Comparison of ENCODE assay signal across 21 cellular contexts in the genomic region with DNA sequence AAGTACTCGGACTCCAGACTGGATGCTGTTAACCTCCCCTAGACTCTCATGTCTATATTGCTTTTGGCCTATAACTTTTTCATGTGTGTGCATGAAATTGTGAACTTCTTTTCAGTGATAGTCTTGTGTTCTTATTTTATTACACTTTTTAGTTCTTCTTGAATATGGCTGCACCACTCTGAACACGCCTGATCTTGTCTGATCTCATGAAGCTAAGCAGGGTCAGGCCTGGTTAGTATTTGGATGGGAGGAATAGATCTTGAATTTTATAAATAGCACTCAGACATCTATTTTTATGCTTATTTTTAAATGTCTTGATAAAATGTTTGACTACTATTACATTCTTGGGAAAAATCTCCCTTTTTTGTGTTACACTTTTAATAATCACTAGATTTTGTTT. TPM values are rescaled to one million over a fixed set of nuclear protein-coding genes. Genes with fewer than 3 reads are reported as not detected.
DNase-seq lines count a peak whose midpoint lies in the region; ATAC-seq and TF ChIP-seq lines count a peak whose summit lies in the region.
"Had no signal": no experiment of that assay in that cellular context is flagged by ENCODE, and none has a peak within 500 bp of the region (broad histone marks: within the 10 kb centered on the region; RNA-seq: fewer than 3 reads in every experiment).

No MANE protein-coding gene starts in this region.

- 86% methylated on average over 2 of the region's 2 CpGs for WGBS in esophagus muscularis mucosa
- 91% methylated on average over 2 of the region's 2 CpGs for WGBS in smooth muscle cell (ENCODE audit: low lambda C conversion rate)

- no peak overlapping the region for H3K27ac ChIP-seq in CD8-positive, alpha-beta T cell (ENCODE audit: low read depth, low read length)
- H3K27ac ChIP-seq in esophagus muscularis mucosa (replicated peaks in 1 of 4), result peak overlapping the region; percentile 23 to 65 (median 36)
- H3K27ac ChIP-seq in smooth muscle cell (ENCODE audit: low read depth), result no peak overlapping the region
- H3K27ac ChIP-seq: epithelial cell of prostate had no signal

- H3K4me1 Mint-ChIP-seq in CD8-positive, alpha-beta T cell (ENCODE audit: low read depth), result peaks cover 15% of the 10 kb centered on the region

- no peaks in the 10 kb centered on the region for H3K27me3 Mint-ChIP-seq in CD8-positive, alpha-beta T cell (ENCODE audit: low read depth)

- peaks cover 4% of the 10 kb centered on the region for H3K9me3 ChIP-seq in CD8-positive, alpha-beta T cell (ENCODE audit: low read length)
- no peaks in the 10 kb centered on the region for H3K9me3 ChIP-seq in esophagus muscularis mucosa
- no peaks in the 10 kb centered on the region for H3K9me3 ChIP-seq in smooth muscle cell (replicated peaks; ENCODE audit: low read depth)

- no peak overlapping the region for H3K4me3 ChIP-seq in CD8-positive, alpha-beta T cell (ENCODE audit: low read depth, low read length)
- H3K4me3 ChIP-seq in esophagus muscularis mucosa (no peak overlapping the region), smooth muscle cell (no peak overlapping the region), H7 (ENCODE audit: insufficient read depth, low read depth, low read length) (no peak overlapping the region)
- H3K4me3 ChIP-seq: gastroesophageal sphincter, GM12878 had no signal

- CTCF ChIA-PET in CD8-positive, alpha-beta T cell (lab: Charles Lee), result interaction anchor here (1.2 to 1.3 kb wide), 3 partner anchors 10 to 160 kb away, joined by 3 to 7 read pairs (median 3); no protein-coding TSS in a partner anchor

- H3K4me3 Mint-ChIP-seq in CD8-positive, alpha-beta T cell, result no peak overlapping the region

- no peaks in the 10 kb centered on the region for H3K9me3 Mint-ChIP-seq in CD8-positive, alpha-beta T cell

- H3K4me2 ChIP-seq in smooth muscle cell, result no peak overlapping the region

- TF ChIP-seq POLR2A in esophagus muscularis mucosa (IDR thresholded peaks at IDR 0.05; ENCODE audit: low read depth), result no peak

- H2AFZ ChIP-seq in smooth muscle cell (ENCODE audit: low read depth), result peak overlapping the region; percentile 40

- intact Hi-C loops in CD8-positive, alpha-beta T cell (cut with DNase I, micrococcal nuclease), result loop anchor here in 1 of 2 experiments (10.0 kb wide), 1 partner anchor 288 kb away; a partner anchor contains a TSS
- intact Hi-C loops in esophagus muscularis mucosa (cut with DNase I), result no loop called here

- no peaks in the 10 kb centered on the region for H3F3A ChIP-seq in smooth muscle cell (ENCODE audit: low read depth)

- H4K20me1 ChIP-seq in smooth muscle cell (ENCODE audit: low read depth), result no peaks in the 10 kb centered on the region

- no peak overlapping the region for H3K9ac ChIP-seq in smooth muscle cell (ENCODE audit: low read depth)

- H3K27me3 ChIP-seq in CD8-positive, alpha-beta T cell (ENCODE audit: insufficient read depth, low read length), result no peaks in the 10 kb centered on the region
- H3K27me3 ChIP-seq in esophagus muscularis mucosa (no peaks in the 10 kb centered on the region), smooth muscle cell (ENCODE audit: low read depth) (no peaks in the 10 kb centered on the region), H7 (ENCODE audit: control insufficient read depth, insufficient read depth, low read length) (no peaks in the 10 kb centered on the region)
- H3K27me3 ChIP-seq: gastroesophageal sphincter had no signal

- peak; percentile 42 for ATAC-seq in CD8-positive, alpha-beta T cell
- no peak for ATAC-seq in HG03159 (IDR thresholded peaks at IDR 0.05; ENCODE audit: unreplicated experiment)
- ATAC-seq: GM12878 had no signal

- POLR2A ChIA-PET in CD8-positive, alpha-beta T cell (lab: Charles Lee), result no interaction called here

- peaks cover 17% of the 10 kb centered on the region for H3K36me3 Mint-ChIP-seq in CD8-positive, alpha-beta T cell

- no peaks in the 10 kb centered on the region for H3K79me2 ChIP-seq in smooth muscle cell (ENCODE audit: low read depth)

- H3K27ac Mint-ChIP-seq in CD8-positive, alpha-beta T cell, result peak overlapping the region; percentile 64

- no peaks in the 10 kb centered on the region for H3K36me3 ChIP-seq in CD8-positive, alpha-beta T cell (ENCODE audit: insufficient read depth, low read length)
- H3K36me3 ChIP-seq in esophagus muscularis mucosa (no peaks in the 10 kb centered on the region), smooth muscle cell (ENCODE audit: low read depth) (no peaks in the 10 kb centered on the region), H7 (replicated peaks; ENCODE audit: control insufficient read depth, insufficient read depth, low read length) (no peaks in the 10 kb centered on the region; the same call in 1 of the 2 replicates)
- H3K36me3 ChIP-seq: gastroesophageal sphincter had no signal

- no peak for TF ChIP-seq CTCF in CD8-positive, alpha-beta T cell (IDR thresholded peaks at IDR 0.05)
- TF ChIP-seq CTCF in esophagus muscularis mucosa (IDR thresholded peaks at IDR 0.05) (no peak), smooth muscle cell (IDR thresholded peaks at IDR 0.05; ENCODE audit: borderline replicate concordance, insufficient read depth, poor library complexity, severe bottlenecking) (no peak)

- TF ChIP-seq EP300 in esophagus muscularis mucosa (IDR thresholded peaks at IDR 0.05), result no peak

- DNase-seq in CD8-positive, alpha-beta T cell, result no peak
- peak; percentile 40 for DNase-seq in NAMALWA (ENCODE audit: low spot score)
- DNase-seq in esophagus muscularis mucosa (ENCODE audit: extremely low spot score), result peak; percentile 10
- no peak for DNase-seq in smooth muscle cell (lab: John Stamatoyannopoulos, UW; ENCODE audit: unreplicated experiment)
- DNase-seq in AG08395 (ENCODE audit: low spot score), result no peak
- no peak for DNase-seq in H7
- DNase-seq: activated CD4-positive, CD25-positive, alpha-beta regulatory T cell treated with anti-CD3 and anti-CD28 coated beads, Interleukin-2, amount 50 U/mL, for 72 hours; activated CD8-positive, alpha-beta memory T cell treated with anti-CD3 and anti-CD28 coated beads for 24 hours; activated naive CD4-positive, alpha-beta T cell treated with anti-CD3 and anti-CD28 coated beads, Interleukin-2, amount 50 U/mL, for 16 hours; central memory CD4-positive, alpha-beta T cell; COR-L47; DND-41; NCI-H1417; NCI-H2081 treated with DMSO at 0.1 percent for 48 hours; occipital lobe; stimulated activated CD8-positive, alpha-beta memory T cell treated with anti-CD3 and anti-CD28 coated beads, Interleukin-4, amount 100 ng/mL, for 48 hours; SW 1271 had no signal

- H3K4me1 ChIP-seq in CD8-positive, alpha-beta T cell (ENCODE audit: insufficient read depth, low read length), result no peaks in the 10 kb centered on the region
- H3K4me1 ChIP-seq in esophagus muscularis mucosa, result peaks cover 0 to 10% (median 8%) of the 10 kb centered on the region in 4 donors
- no peaks in the 10 kb centered on the region for H3K4me1 ChIP-seq in smooth muscle cell (ENCODE audit: low read depth)

RNA-seq across cellular contexts. Expression of a gene that starts 22.4 kb away (rescaled TPM):
- total RNA-seq in CD8-positive, alpha-beta T cell, result not detected
- total RNA-seq in esophagus muscularis mucosa (1 to 10 TPM; 1.2 to 1.7 (median 1.5) TPM), smooth muscle cell (0.58 TPM in 1 of 2 replicates, not detected in the other)
- 0.96 and 1.9 TPM in 2 replicates for polyA plus RNA-seq in smooth muscle cell
- 3.1 TPM in 1 of 2 replicates, not detected in the other for total RNA-seq in H7 (2014; rRNA removed; shearing (Covaris generic))

RNA-seq across cellular contexts. Expression of a gene that starts 49.3 kb away (rescaled TPM):
- total RNA-seq in CD8-positive, alpha-beta T cell, result 1 to 10 TPM; 7.5 to 9.1 TPM
- total RNA-seq in esophagus muscularis mucosa (10 to 100 TPM; 22.8 to 41.2 (median 32.8) TPM), smooth muscle cell (23.3 and 26.8 TPM in 2 replicates)
- polyA plus RNA-seq in smooth muscle cell, result 41.9 and 49.1 TPM in 2 replicates
- total RNA-seq in H7 (2014; rRNA removed; shearing (Covaris generic)), result 63.7 and 119 TPM in 2 replicates

Comparison
In these comparisons a context has a peak if more than half of its experiments do, and no peak if none do; other contexts are left out.
1. DNase-seq: peak in NAMALWA (single experiment) and esophagus muscularis mucosa (single experiment); none in CD8-positive, alpha-beta T cell (0 of 7), smooth muscle cell (single experiment), AG08395 (single experiment) and H7 (single experiment).
2. H3K27ac ChIP-seq: peak in esophagus muscularis mucosa (4 of 4); none in CD8-positive, alpha-beta T cell (single experiment) and smooth muscle cell (single experiment).